In the genomic region with DNA sequence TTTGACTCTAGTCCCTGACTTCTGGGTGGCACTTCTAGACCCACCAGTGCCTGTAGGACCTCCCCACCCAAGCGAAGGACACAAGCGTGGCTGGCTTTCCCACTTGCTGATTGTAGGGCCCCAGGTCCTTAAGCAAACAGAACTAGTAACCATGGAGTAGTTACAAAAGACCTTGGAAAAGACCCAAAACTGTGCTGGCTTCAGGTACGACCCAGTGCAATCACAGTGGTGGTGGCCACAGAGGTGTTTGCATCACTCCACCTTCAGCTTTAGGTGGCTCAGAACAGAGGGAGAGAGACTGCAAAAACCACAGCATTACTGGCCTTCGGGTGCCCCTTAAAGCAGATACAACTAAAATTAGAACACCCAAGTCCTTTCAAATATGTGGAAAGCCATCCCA, we compare ENCODE assay signal across 30 cellular contexts. TPM values are rescaled to one million over a fixed set of nuclear protein-coding genes. Genes with fewer than 3 reads are reported as not detected.
"Had no signal": no experiment of that assay in that cellular context is flagged by ENCODE, and none has a peak within 500 bp of the region (broad histone marks: within the 10 kb centered on the region; RNA-seq: fewer than 3 reads in every experiment).

No MANE protein-coding gene starts in this region.

- H3K9me3 ChIP-seq: adrenal gland, body of pancreas, colonic mucosa, esophagus squamous epithelium, gastroesophageal sphincter had no signal

- H3K36me3 ChIP-seq: adrenal gland, colonic mucosa, esophagus squamous epithelium, gastroesophageal sphincter had no signal

- DNase-seq: activated CD4-positive, alpha-beta memory T cell treated with anti-CD3 and anti-CD28 coated beads for 36 hours; activated CD4-positive, alpha-beta T cell treated with anti-CD3 and anti-CD28 coated beads for 36 hours; activated CD4-positive, alpha-beta T cell treated with anti-CD3 and anti-CD28 coated beads, Interleukin-2, amount 10 ng/mL, durations not matched to agents 24 days and 14 days; activated CD4-positive, CD25-positive, alpha-beta regulatory T cell; activated CD4-positive, CD25-positive, alpha-beta regulatory T cell treated with anti-CD3 and anti-CD28 coated beads, Interleukin-2, amount 50 U/mL, for 72 hours; activated CD8-positive, alpha-beta memory T cell treated with anti-CD3 and anti-CD28 coated beads, Interleukin-2, amount 10 ng/mL, durations not matched to agents 7 days and 5 days; activated CD8-positive, alpha-beta memory T cell treated with anti-CD3 and anti-CD28 coated beads, Interleukin-2, amount 50 U/mL, for 4 hours; activated CD8-positive, alpha-beta T cell treated with anti-CD3 and anti-CD28 coated beads, Interleukin-2, amount 10 ng/mL, durations not matched to agents 7 days and 5 days; activated effector memory CD4-positive, alpha-beta T cell treated with anti-CD3 and anti-CD28 coated beads, Interleukin-2, amount 50 U/mL, for 16 hours; activated naive CD4-positive, alpha-beta T cell treated with anti-CD3 and anti-CD28 coated beads for 36 hours; activated naive CD8-positive, alpha-beta T cell treated with anti-CD3 and anti-CD28 coated beads for 36 hours; activated naive CD8-positive, alpha-beta T cell treated with anti-CD3 and anti-CD28 coated beads, Interleukin-2, amount 50 U/mL, for 24 hours; activated T-cell treated with anti-CD3 and anti-CD28 coated beads, Interleukin-2, amount 50 U/mL, for 1 hour; activated T-cell treated with anti-CD3 and anti-CD28 coated beads, Interleukin-2, amount 50 U/mL, for 48 hours; adrenal gland; amygdala; aorta; body of pancreas; central memory CD4-positive, alpha-beta T cell; cerebellar nuclear complex; colonic mucosa; effector CD8-positive, alpha-beta T cell; esophagus squamous epithelium; foreskin melanocyte; T-helper 2 cell had no signal

- FAIRE-seq: endometrium, endothelial cell of umbilical vein had no signal

- H3K27ac ChIP-seq: adrenal gland, body of pancreas, colonic mucosa, epithelial cell of prostate, esophagus squamous epithelium, gastroesophageal sphincter had no signal

- H3K4me1 ChIP-seq: adrenal gland, colonic mucosa, esophagus squamous epithelium, gastroesophageal sphincter had no signal

- H3K4me3 ChIP-seq: adrenal gland, body of pancreas, colonic mucosa, esophagus squamous epithelium, gastroesophageal sphincter had no signal

- H3K27me3 ChIP-seq: adrenal gland, body of pancreas, colonic mucosa, esophagus squamous epithelium, gastroesophageal sphincter had no signal

- ATAC-seq: activated CD4-positive, alpha-beta T cell treated with anti-CD3 and anti-CD28 coated beads for 36 hours; activated CD8-positive, alpha-beta memory T cell treated with anti-CD3 and anti-CD28 coated beads, Interleukin-2, amount 10 ng/mL, durations not matched to agents 7 days and 5 days; activated CD8-positive, alpha-beta T cell treated with anti-CD3 and anti-CD28 coated beads, Interleukin-2, amount 10 ng/mL, durations not matched to agents 7 days and 5 days; activated naive CD8-positive, alpha-beta T cell treated with anti-CD3 and anti-CD28 coated beads, Interleukin-2, amount 50 U/mL, for 24 hours; body of pancreas; gastroesophageal sphincter had no signal

RNA-seq across cellular contexts. Expression of gene SLCO4C1, which starts 52.9 kb away (rescaled TPM):
- total RNA-seq: dermis microvascular lymphatic vessel endothelial cell, endothelial cell of umbilical vein had no signal
